Comparison of ENCODE assay signal across 8 cellular contexts in the genomic region with DNA sequence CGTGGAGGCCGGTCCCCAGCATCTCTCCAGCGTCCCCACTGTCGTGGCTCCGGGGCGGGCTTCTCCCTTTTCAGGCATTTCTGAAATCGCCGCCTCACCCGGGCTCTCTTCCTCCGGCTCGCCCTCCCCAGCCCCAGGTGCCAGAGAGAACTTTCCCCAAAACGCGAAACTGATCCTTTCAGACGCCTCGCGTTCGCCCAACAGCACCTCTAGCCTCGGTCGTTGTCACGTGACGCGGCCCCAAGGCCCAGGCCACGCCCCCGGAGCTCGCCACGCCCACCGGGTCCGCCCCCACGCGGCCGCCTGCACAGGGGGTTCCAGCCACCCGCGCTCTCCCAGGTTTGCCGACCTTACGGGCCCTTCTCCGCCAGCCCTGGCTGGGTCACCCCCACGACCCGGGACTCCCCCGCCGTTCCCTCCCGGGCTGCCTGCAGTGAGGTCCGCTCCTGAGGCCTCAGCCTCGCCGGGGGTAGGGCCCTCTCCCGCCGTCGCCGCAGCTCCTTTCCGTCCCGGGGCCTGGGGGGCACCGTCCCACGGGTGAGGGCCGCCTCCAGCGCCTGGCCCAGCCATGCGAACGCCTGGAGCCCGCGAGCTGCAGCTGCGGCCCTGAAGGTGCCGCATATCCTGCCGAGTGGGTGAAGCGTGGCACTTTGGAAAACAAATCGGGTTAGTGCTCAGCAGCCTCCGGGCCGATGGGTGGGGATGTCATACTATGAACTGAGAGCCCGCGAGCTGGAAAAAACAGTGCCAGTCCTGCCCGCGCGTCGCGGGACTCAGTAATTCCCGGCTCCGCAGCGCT. TPM values are rescaled to one million over a fixed set of nuclear protein-coding genes. Genes with fewer than 3 reads are reported as not detected.
DNase-seq lines count a peak whose midpoint lies in the region; ATAC-seq and TF ChIP-seq lines count a peak whose summit lies in the region.

No MANE protein-coding gene starts in this region.

- H3K36me3 ChIP-seq in BJ (ENCODE audit: control insufficient read depth, insufficient read depth, low read length): no peaks in the 10 kb centered on the region
- H3K36me3 ChIP-seq in ectodermal cell (ENCODE audit: control insufficient read depth, insufficient read depth, low read length): no peaks in the 10 kb centered on the region

- H3K4me1 ChIP-seq in ectodermal cell (ENCODE audit: control insufficient read depth, insufficient read depth, low read length): no peaks in the 10 kb centered on the region

- H3K4me3 ChIP-seq in BJ (ENCODE audit: low read depth, low read length) (peak overlapping the region; percentile 59), ectodermal cell (ENCODE audit: insufficient read depth, low read depth, low read length) (peak overlapping the region; percentile 64)

- no peaks in the 10 kb centered on the region for H3K9me3 ChIP-seq in ectodermal cell (ENCODE audit: control insufficient read depth, low read length)

- DNase-seq in BJ (ENCODE audit: low read depth): no peak
- DNase-seq in NCI-H526 treated with DMSO at 0.1 percent for 48 hours (lab: John Stamatoyannopoulos, UW): peak; percentile 30
- DNase-seq in activated CD4-positive, alpha-beta T cell treated with anti-CD3 and anti-CD28 coated beads, Interleukin-2, amount 50 U/mL, for 48 hours: peak; percentile 95
- DNase-seq in lung microvascular endothelial cell (ENCODE audit: low read depth in 2 of 2): peak; percentile 74
- peak; percentile 88 for DNase-seq in stimulated activated CD8-positive, alpha-beta memory T cell treated with anti-CD3 and anti-CD28 coated beads, Interleukin-12 subunit alpha, Interleukin-12 subunit beta, amount 100 ng/mL, for 1 hour (ENCODE audit: low read depth)

- WGBS in ectodermal cell, 2 experiments: 2% methylated on average over 75 of the region's 75 CpGs

- H3K27ac ChIP-seq in ectodermal cell (ENCODE audit: insufficient read depth, low read depth, low read length, poor library complexity, severe bottlenecking): no peak overlapping the region

- no peak for TF ChIP-seq CTCF in BJ (IDR thresholded peaks at IDR 0.05; ENCODE audit: insufficient read depth, low read depth, low read length)

- CTCF ChIA-PET in BJ (lab: Yijun Ruan, JAX): interaction anchor here (0.6 to 2.1 kb wide), 7 partner anchors 14 to 114 kb away, joined by 3 to 13 read pairs (median 5); a partner anchor contains a TSS

- H3K27me3 ChIP-seq in BJ (ENCODE audit: control insufficient read depth, insufficient read depth, low read length) (no peaks in the 10 kb centered on the region), ectodermal cell (ENCODE audit: control insufficient read depth, insufficient read depth, low read length, poor library complexity, severe bottlenecking) (peaks cover 34% of the 10 kb centered on the region)

- ATAC-seq in GM19025 (IDR thresholded peaks at IDR 0.05; ENCODE audit: low read depth, unreplicated experiment) (peak; percentile 92), HG03175 (IDR thresholded peaks at IDR 0.05; ENCODE audit: unreplicated experiment) (peak; percentile 94)

- POLR2A ChIA-PET in BJ (lab: Charles Lee): interaction anchor here (0.8 kb wide), 1 partner anchor 21 kb away, joined by 3 read pairs; a partner anchor contains a TSS

RNA-seq across cellular contexts. Expression of a gene that starts 21.0 kb away (rescaled TPM):
- polyA plus RNA-seq in BJ (2011; rRNA removed): 164 and 168 TPM in 2 replicates
- 26.5 and 32.5 TPM in 2 replicates for polyA minus RNA-seq in BJ (2011; rRNA and poly(A)+ RNA removed)
- polyA plus RNA-seq in ectodermal cell (2013, experiment 1 of 4): 1,817 TPM
- polyA plus RNA-seq in ectodermal cell (2013, experiment 2 of 4): 1,759 TPM
- polyA plus RNA-seq in ectodermal cell (2013, experiment 3 of 4): 1,403 TPM
- 1,529 TPM for polyA plus RNA-seq in ectodermal cell (2013, experiment 4 of 4)
- 200 and 336 TPM in 2 replicates for total RNA-seq in lung microvascular endothelial cell
